ENCODE assay signal across 22 cellular contexts in the genomic region with DNA sequence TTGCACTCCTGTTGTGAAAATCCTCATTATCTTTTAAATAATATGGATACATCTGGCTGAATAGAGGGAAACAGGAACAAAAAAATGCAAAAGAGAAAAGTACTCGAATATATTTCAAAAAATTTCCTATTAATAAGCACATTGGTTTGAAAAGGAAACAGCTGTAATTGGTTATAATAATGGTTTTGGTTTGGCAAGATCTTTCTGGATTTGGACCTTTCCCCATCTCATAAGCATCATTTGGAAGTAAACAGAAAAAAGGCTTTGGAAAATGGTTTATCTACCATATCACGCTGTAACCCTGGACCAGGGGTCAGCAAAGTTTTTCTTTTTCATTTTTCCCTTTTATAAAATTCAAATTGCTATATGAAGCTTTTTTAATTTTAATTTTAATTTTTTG. TPM values are rescaled to one million over a fixed set of nuclear protein-coding genes. Genes with fewer than 3 reads are reported as not detected.
DNase-seq lines count a peak whose midpoint lies in the region; ATAC-seq and TF ChIP-seq lines count a peak whose summit lies in the region.
"Had no signal": no experiment of that assay in that cellular context is flagged by ENCODE, and none has a peak within 500 bp of the region (broad histone marks: within the 10 kb centered on the region; RNA-seq: fewer than 3 reads in every experiment).

No MANE protein-coding gene starts in this region.

- no peaks in the 10 kb centered on the region for H3K9me3 ChIP-seq in Karpas-422 (ENCODE audit: low read length)
- H3K9me3 ChIP-seq: BLaER1 treated with 17β-estradiol and CSF1 and Interleukin-3, amounts not matched to agents 10 nM and 100 nM; HAP-1 had no signal

- DNase-seq in AG10803 (ENCODE audit: low read depth) (peak; percentile 54), Karpas-422 (no peak), fibroblast of peridontal ligament (ENCODE audit: extremely low read depth) (peak; percentile 19), UCSD-AML1 (lab: John Stamatoyannopoulos, UW; ENCODE audit: unreplicated experiment) (no peak)
- DNase-seq in activated T-helper 1 cell treated with anti-CD3 and anti-CD28 coated beads, Interleukin-12 subunit alpha, Interleukin-12 subunit beta, Interleukin-2, Interleukin-4 antibody, amounts not matched to agents 30 ng/mL and 10 ng/mL and 1 ng/mL, durations not matched to agents 14 hours and 24 hours and 36 hours (ENCODE audit: low spot score) = no peak
- DNase-seq in NK-92 treated with Interleukin-12 subunit alpha and Interleukin-12 subunit beta, amount 100 ng/mL, for 24 hours (lab: John Stamatoyannopoulos, UW) = no peak
- no peak for DNase-seq in activated T-cell treated with anti-CD3 and anti-CD28 coated beads, Interleukin-2, amount 50 U/mL, for 24 hours
- DNase-seq: ACHN; Calu3; CD8-positive, alpha-beta memory T cell; GDM1; KG1; MV-4-11; NCI-H1694 treated with DMSO at 0.1 percent for 48 hours; NCI-H446 treated with DMSO at 0.1 percent for 48 hours; NCI-H526 treated with DMSO at 0.1 percent for 48 hours had no signal

- H3K27ac Mint-ChIP-seq in activated T-helper 1 cell treated with anti-CD3 and anti-CD28 coated beads, Interleukin-12 subunit alpha, Interleukin-12 subunit beta, Interleukin-2, Interleukin-4 antibody, amounts not matched to agents 30 ng/mL and 10 ng/mL and 1 ng/mL, durations not matched to agents 14 hours and 24 hours and 36 hours = peak overlapping the region; percentile 30
- no peak overlapping the region for H3K27ac Mint-ChIP-seq in activated T-cell treated with anti-CD3 and anti-CD28 coated beads, Interleukin-2, amount 50 U/mL, for 24 hours

- H3K9me3 Mint-ChIP-seq in activated T-helper 1 cell treated with anti-CD3 and anti-CD28 coated beads, Interleukin-12 subunit alpha, Interleukin-12 subunit beta, Interleukin-2, Interleukin-4 antibody, amounts not matched to agents 30 ng/mL and 10 ng/mL and 1 ng/mL, durations not matched to agents 14 hours and 24 hours and 36 hours = peaks cover 8% of the 10 kb centered on the region
- peaks cover 2% of the 10 kb centered on the region for H3K9me3 Mint-ChIP-seq in activated T-cell treated with anti-CD3 and anti-CD28 coated beads, Interleukin-2, amount 50 U/mL, for 24 hours
- H3K9me3 Mint-ChIP-seq: CD8-positive, alpha-beta memory T cell; GM23338 had no signal

- peaks cover 4% of the 10 kb centered on the region for H3K36me3 Mint-ChIP-seq in activated T-helper 1 cell treated with anti-CD3 and anti-CD28 coated beads, Interleukin-12 subunit alpha, Interleukin-12 subunit beta, Interleukin-2, Interleukin-4 antibody, amounts not matched to agents 30 ng/mL and 10 ng/mL and 1 ng/mL, durations not matched to agents 14 hours and 24 hours and 36 hours (ENCODE audit: low read depth)
- H3K36me3 Mint-ChIP-seq in activated T-cell treated with anti-CD3 and anti-CD28 coated beads, Interleukin-2, amount 50 U/mL, for 24 hours (ENCODE audit: low read depth) = peaks cover 4% of the 10 kb centered on the region
- H3K36me3 Mint-ChIP-seq: CD8-positive, alpha-beta memory T cell had no signal

- H3K4me3 ChIP-seq in AG10803 (ENCODE audit: low read length) (no peak overlapping the region), Karpas-422 (ENCODE audit: low read length) (0 out of 2 replicates have a peak overlapping the region, but pooled peaks have one; percentile 21)
- H3K4me3 ChIP-seq: BLaER1 treated with 17β-estradiol and CSF1 and Interleukin-3, amounts not matched to agents 10 nM and 100 nM; GM23338; HAP-1 had no signal

- H3K4me1 ChIP-seq in Karpas-422 (ENCODE audit: low read length) = peaks cover 56% of the 10 kb centered on the region

- H3K79me2 ChIP-seq in Karpas-422 (ENCODE audit: low read length) = no peaks in the 10 kb centered on the region

- H3K9me2 ChIP-seq in Karpas-422 (replicated peaks; ENCODE audit: insufficient read depth, low read length) = no peaks in the 10 kb centered on the region

- intact Hi-C loops in activated T-helper 1 cell treated with anti-CD3 and anti-CD28 coated beads, Interleukin-12 subunit alpha, Interleukin-12 subunit beta, Interleukin-2, Interleukin-4 antibody, amounts not matched to agents 30 ng/mL and 10 ng/mL and 1 ng/mL, durations not matched to agents 14 hours and 24 hours and 36 hours (cut with micrococcal nuclease) = loop anchor here (1.0 to 5.0 kb wide), 4 partner anchors 8 to 926 kb away; a partner anchor contains a TSS

- no peak for ATAC-seq in HG03469 (IDR thresholded peaks at IDR 0.05; ENCODE audit: unreplicated experiment)
- ATAC-seq: GM23338, Right ventricle myocardium inferior had no signal

- peaks cover 84% of the 10 kb centered on the region for H3K4me1 Mint-ChIP-seq in activated T-helper 1 cell treated with anti-CD3 and anti-CD28 coated beads, Interleukin-12 subunit alpha, Interleukin-12 subunit beta, Interleukin-2, Interleukin-4 antibody, amounts not matched to agents 30 ng/mL and 10 ng/mL and 1 ng/mL, durations not matched to agents 14 hours and 24 hours and 36 hours (ENCODE audit: low read depth)
- H3K4me1 Mint-ChIP-seq in activated T-cell treated with anti-CD3 and anti-CD28 coated beads, Interleukin-2, amount 50 U/mL, for 24 hours (ENCODE audit: low read depth) = peaks cover 85% of the 10 kb centered on the region

- no peak overlapping the region for H3K27ac ChIP-seq in Karpas-422 (ENCODE audit: low read length)
- H3K27ac ChIP-seq: 22Rv1; BLaER1 treated with 17β-estradiol and CSF1 and Interleukin-3, amounts not matched to agents 10 nM and 100 nM had no signal

- no peak for TF ChIP-seq CTCF in AG10803 (conservative IDR thresholded peaks at IDR 0.05; ENCODE audit: low read length)

- H2AFZ ChIP-seq in Karpas-422 (ENCODE audit: low read length) = no peak overlapping the region

- no peaks in the 10 kb centered on the region for H3K36me3 ChIP-seq in Karpas-422 (ENCODE audit: insufficient read depth, low read length)
- H3K36me3 ChIP-seq: BLaER1 treated with 17β-estradiol and CSF1 and Interleukin-3, amounts not matched to agents 10 nM and 100 nM; HAP-1 had no signal

- no peak overlapping the region for H3K4me3 Mint-ChIP-seq in activated T-helper 1 cell treated with anti-CD3 and anti-CD28 coated beads, Interleukin-12 subunit alpha, Interleukin-12 subunit beta, Interleukin-2, Interleukin-4 antibody, amounts not matched to agents 30 ng/mL and 10 ng/mL and 1 ng/mL, durations not matched to agents 14 hours and 24 hours and 36 hours
- no peak overlapping the region for H3K4me3 Mint-ChIP-seq in activated T-cell treated with anti-CD3 and anti-CD28 coated beads, Interleukin-2, amount 50 U/mL, for 24 hours
- H3K4me3 Mint-ChIP-seq: GM23338 had no signal

- H4K20me1 ChIP-seq in Karpas-422 (ENCODE audit: insufficient read depth, low read depth, low read length) = no peaks in the 10 kb centered on the region
- H4K20me1 ChIP-seq: BLaER1 treated with 17β-estradiol and CSF1 and Interleukin-3, amounts not matched to agents 10 nM and 100 nM had no signal

- H3K27me3 Mint-ChIP-seq in activated T-helper 1 cell treated with anti-CD3 and anti-CD28 coated beads, Interleukin-12 subunit alpha, Interleukin-12 subunit beta, Interleukin-2, Interleukin-4 antibody, amounts not matched to agents 30 ng/mL and 10 ng/mL and 1 ng/mL, durations not matched to agents 14 hours and 24 hours and 36 hours (ENCODE audit: insufficient read depth) = no peaks in the 10 kb centered on the region
- H3K27me3 Mint-ChIP-seq in activated T-cell treated with anti-CD3 and anti-CD28 coated beads, Interleukin-2, amount 50 U/mL, for 24 hours = no peaks in the 10 kb centered on the region
- H3K27me3 Mint-ChIP-seq: CD8-positive, alpha-beta memory T cell had no signal

- H3K27me3 ChIP-seq in Karpas-422 (ENCODE audit: low read length) = no peaks in the 10 kb centered on the region
- H3K27me3 ChIP-seq: BLaER1 treated with 17β-estradiol and CSF1 and Interleukin-3, amounts not matched to agents 10 nM and 100 nM had no signal

- H3K4me2 ChIP-seq in Karpas-422 (ENCODE audit: low read depth, low read length, poor library complexity, severe bottlenecking) = peak overlapping the region; percentile 60
- H3K4me2 ChIP-seq: GM23338 had no signal

- H3K9ac ChIP-seq in Karpas-422 (ENCODE audit: low read length) = no peak overlapping the region
- H3K9ac ChIP-seq: BLaER1 treated with 17β-estradiol and CSF1 and Interleukin-3, amounts not matched to agents 10 nM and 100 nM had no signal

RNA-seq across cellular contexts. Expression of a gene that starts 2.8 kb away (rescaled TPM):
- 1.8 and 2.4 TPM in 2 replicates for total RNA-seq in Karpas-422 (2014; rRNA removed; shearing (Covaris generic); ENCODE audit: low replicate concordance)
- 4.8 and 6.8 TPM in 2 replicates for total RNA-seq in activated T-helper 1 cell treated with anti-CD3 and anti-CD28 coated beads, Interleukin-12 subunit alpha, Interleukin-12 subunit beta, Interleukin-2, Interleukin-4 antibody, amounts not matched to agents 30 ng/mL and 10 ng/mL and 1 ng/mL, durations not matched to agents 14 hours and 24 hours and 36 hours
- total RNA-seq: Calu3 had no signal

Comparison
In these comparisons a context has a peak if more than half of its experiments do, and no peak if none do; other contexts are left out.
1. DNase-seq: peak in AG10803 (single experiment) and fibroblast of peridontal ligament (single experiment); none in Karpas-422 (single experiment), activated T-helper 1 cell treated with anti-CD3 and anti-CD28 coated beads, Interleukin-12 subunit alpha, Interleukin-12 subunit beta, Interleukin-2, Interleukin-4 antibody, amounts not matched to agents 30 ng/mL and 10 ng/mL and 1 ng/mL, durations not matched to agents 14 hours and 24 hours and 36 hours (single experiment), NK-92 treated with Interleukin-12 subunit alpha and Interleukin-12 subunit beta, amount 100 ng/mL, for 24 hours (single experiment), UCSD-AML1 (single experiment) and activated T-cell treated with anti-CD3 and anti-CD28 coated beads, Interleukin-2, amount 50 U/mL, for 24 hours (single experiment).